Comparison of ENCODE assay signal across 8 cellular contexts in the genomic region with DNA sequence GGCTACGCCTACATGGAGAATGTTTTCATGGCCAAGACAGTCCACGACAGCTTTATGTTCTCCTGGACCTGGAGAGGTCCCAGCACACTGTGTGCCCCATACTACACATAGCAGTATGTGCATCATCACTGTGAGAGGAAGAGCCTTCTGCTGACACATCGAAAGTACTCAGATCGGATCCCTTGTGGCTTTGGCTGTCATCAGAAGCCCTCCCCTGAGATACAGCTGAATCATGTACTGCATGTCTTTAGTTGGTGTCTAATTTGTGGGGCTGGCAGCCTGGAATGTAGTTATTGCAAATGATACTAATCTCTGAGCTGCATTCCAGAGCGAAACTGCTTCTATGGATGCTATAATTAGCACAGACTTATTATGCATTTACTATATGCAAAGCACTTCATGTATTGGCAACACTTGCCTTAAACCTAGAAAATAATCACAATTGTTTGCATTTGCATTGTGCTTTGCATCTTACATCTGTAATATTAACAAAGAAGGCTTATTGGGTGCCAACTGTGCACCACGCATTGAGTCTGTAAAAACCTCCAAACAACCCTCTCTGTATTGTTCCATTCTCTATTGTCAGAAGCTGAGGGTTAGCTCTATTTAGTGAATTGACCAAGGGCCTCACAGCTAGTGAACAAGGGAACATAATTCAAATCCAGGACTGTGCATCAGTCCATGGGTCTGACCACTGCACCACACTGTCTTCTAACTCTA.
DNase-seq lines count a peak whose midpoint lies in the region; ATAC-seq and TF ChIP-seq lines count a peak whose summit lies in the region.

No MANE protein-coding gene starts in this region.

- H3K9me3 ChIP-seq in Peyer's patch (no peaks in the 10 kb centered on the region), transverse colon (no peaks in the 10 kb centered on the region)

- WGBS in transverse colon (ENCODE audit: low coverage in 1 of 2), 2 donors, result 32 to 60% methylated on average over 5 to 6 of the region's 6 CpGs

- H3K27me3 ChIP-seq in Peyer's patch, result no peaks in the 10 kb centered on the region
- H3K27me3 ChIP-seq in transverse colon, result no peaks in the 10 kb centered on the region

- H3K4me3 ChIP-seq in Peyer's patch (no peak overlapping the region), transverse colon (no peak overlapping the region)

- peak; percentile 79 for TF ChIP-seq EP300 in transverse colon (IDR thresholded peaks at IDR 0.05; ENCODE audit: low read depth)

- ATAC-seq in HG03039 (IDR thresholded peaks at IDR 0.05; ENCODE audit: unreplicated experiment), result peak; percentile 84

- intact Hi-C loops in transverse colon (cut with DNase I; ENCODE audit: low total_unique reads), result no loop called here

- no peak for TF ChIP-seq CTCF in Peyer's patch (IDR thresholded peaks at IDR 0.05)
- TF ChIP-seq CTCF in transverse colon (IDR thresholded peaks at IDR 0.05), result no peak

- H3K27ac ChIP-seq in Peyer's patch (peak overlapping the region; percentile 47 to 59 (median 54)), transverse colon (peak overlapping the region; percentile 25 to 50 (median 32))

- H3K36me3 ChIP-seq in Peyer's patch, result no peaks in the 10 kb centered on the region
- H3K36me3 ChIP-seq in transverse colon, result no peaks in the 10 kb centered on the region

- DNase-seq in activated gamma-delta T cell treated with Interleukin-2 at 50 U/mL for 16 hours (peak; percentile 43), activated gamma-delta T cell (lab: John Stamatoyannopoulos, UW) (no peak), Peyer's patch (peak in 2 of 3 donors; percentile 61 to 81), amniotic epithelial cell (ENCODE audit: low read depth) (peak; percentile 95), lung microvascular endothelial cell (ENCODE audit: low read depth in 2 of 2) (peak; percentile 37 to 82), transverse colon (peak; percentile 49), NCI-H146 (lab: John Stamatoyannopoulos, UW) (no peak)

- in situ Hi-C loops in transverse colon (cut with MboI; ENCODE audit: low pct_ligation_motif_present in 1 of 4, low pct_unique_long_range_greater_than_20kb in 1 of 4, low sequenced_read_pairs in 3 of 4), result no loop called here

- H3K4me1 ChIP-seq in Peyer's patch (peaks cover 0 to 22% (median 6%) of the 10 kb centered on the region in 4 donors), transverse colon (peaks cover 0 to 3% (median 0%) of the 10 kb centered on the region in 4 donors)

- TF ChIP-seq POLR2A in Peyer's patch (IDR thresholded peaks at IDR 0.05), result peak in 1 of 2 donors; percentile 23
- no peak for TF ChIP-seq POLR2A in transverse colon (IDR thresholded peaks at IDR 0.05)

Comparison
In these comparisons a context has a peak if more than half of its experiments do, and no peak if none do; other contexts are left out.
1. DNase-seq: peak in activated gamma-delta T cell treated with Interleukin-2 at 50 U/mL for 16 hours (single experiment), Peyer's patch (2 of 3), amniotic epithelial cell (single experiment), lung microvascular endothelial cell (2 of 2) and transverse colon (single experiment); none in activated gamma-delta T cell (single experiment) and NCI-H146 (single experiment).